Comparison of ENCODE assay signal across 9 cellular contexts in the genomic region with DNA sequence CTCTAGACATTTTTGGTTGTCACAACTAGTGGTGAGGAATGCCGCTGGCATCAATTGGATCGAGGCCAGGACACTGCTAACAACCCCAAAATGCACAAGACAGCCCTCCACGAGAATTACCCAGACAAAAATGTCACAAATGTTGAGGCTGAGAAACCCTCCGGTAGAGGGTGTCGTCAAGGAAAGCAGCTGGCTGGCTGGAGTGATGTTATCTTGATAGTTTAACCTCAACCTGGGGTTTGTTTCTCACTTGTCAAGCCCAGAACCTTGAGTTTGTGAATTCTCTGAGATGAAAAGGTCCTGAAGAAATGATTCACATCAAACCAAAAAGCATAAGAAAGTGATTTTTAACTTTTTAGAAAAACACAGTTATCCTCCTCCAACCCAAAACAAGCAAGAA. TPM values are rescaled to one million over a fixed set of nuclear protein-coding genes. Genes with fewer than 3 reads are reported as not detected.
DNase-seq lines count a peak whose midpoint lies in the region; ATAC-seq and TF ChIP-seq lines count a peak whose summit lies in the region.
"Had no signal": no experiment of that assay in that cellular context is flagged by ENCODE, and none has a peak within 500 bp of the region (broad histone marks: within the 10 kb centered on the region; RNA-seq: fewer than 3 reads in every experiment).

No MANE protein-coding gene starts in this region.

- no peak overlapping the region for H3K4me2 ChIP-seq in hepatocyte

- no peak overlapping the region for H2AFZ ChIP-seq in hepatocyte
- H2AFZ ChIP-seq: parathyroid adenoma had no signal

- peak; percentile 4 for DNase-seq in AG20443 (ENCODE audit: low spot score)
- no peak for DNase-seq in HFF-Myc (ENCODE audit: extremely low read depth, low read depth)
- DNase-seq in activated CD4-positive, alpha-beta memory T cell treated with anti-CD3 and anti-CD28 coated beads for 36 hours = peak; percentile 74
- DNase-seq in hepatocyte (ENCODE audit: low spot score) = no peak
- no peak for DNase-seq in caudate nucleus (lab: John Stamatoyannopoulos, UW)

- WGBS in hepatocyte (ENCODE audit: low lambda C conversion rate, missing lambda C conversion rate) = 34% methylated on average over 5 of the region's 5 CpGs

- H3K27ac Mint-ChIP-seq in activated CD4-positive, alpha-beta memory T cell treated with anti-CD3 and anti-CD28 coated beads for 36 hours = peak overlapping the region; percentile 80

- CTCF ChIA-PET in activated CD4-positive, alpha-beta memory T cell treated with anti-CD3 and anti-CD28 coated beads for 36 hours (lab: Charles Lee) = interaction anchor here (0.6 to 9.9 kb wide), 21 partner anchors 10 to 222 kb away, joined by 3 to 248 read pairs (median 8); a partner anchor contains a TSS

- no peaks in the 10 kb centered on the region for H3K9me3 Mint-ChIP-seq in activated CD4-positive, alpha-beta memory T cell treated with anti-CD3 and anti-CD28 coated beads for 36 hours

- peaks cover 86% of the 10 kb centered on the region for H3K4me1 Mint-ChIP-seq in activated CD4-positive, alpha-beta memory T cell treated with anti-CD3 and anti-CD28 coated beads for 36 hours (ENCODE audit: low read depth)

- no peaks in the 10 kb centered on the region for H3K36me3 Mint-ChIP-seq in activated CD4-positive, alpha-beta memory T cell treated with anti-CD3 and anti-CD28 coated beads for 36 hours

- H3K4me3 Mint-ChIP-seq in activated CD4-positive, alpha-beta memory T cell treated with anti-CD3 and anti-CD28 coated beads for 36 hours = peak overlapping the region; percentile 33

- H3K27me3 Mint-ChIP-seq in activated CD4-positive, alpha-beta memory T cell treated with anti-CD3 and anti-CD28 coated beads for 36 hours = no peaks in the 10 kb centered on the region

- no peak overlapping the region for H3K4me3 ChIP-seq in HFF-Myc (replicated peaks; ENCODE audit: low read depth, low read length)
- no peak overlapping the region for H3K4me3 ChIP-seq in hepatocyte

- no peaks in the 10 kb centered on the region for H3K79me2 ChIP-seq in hepatocyte
- H3K79me2 ChIP-seq: parathyroid adenoma had no signal

- ATAC-seq in HG02763 (IDR thresholded peaks at IDR 0.05; ENCODE audit: unreplicated experiment) (no peak), GM21786 (IDR thresholded peaks at IDR 0.05; ENCODE audit: unreplicated experiment) (no peak), HG03097 (IDR thresholded peaks at IDR 0.05; ENCODE audit: low FRiP score, unreplicated experiment) (no peak)

- H3K27ac ChIP-seq in hepatocyte = no peak overlapping the region
- H3K27ac ChIP-seq in caudate nucleus (ENCODE audit: low read depth, low read length) = no peak overlapping the region
- H3K27ac ChIP-seq: parathyroid adenoma had no signal

- no peaks in the 10 kb centered on the region for H3K4me1 ChIP-seq in hepatocyte (ENCODE audit: insufficient read depth)
- H3K4me1 ChIP-seq: parathyroid adenoma had no signal

- TF ChIP-seq CTCF in HFF-Myc (IDR thresholded peaks at IDR 0.05; ENCODE audit: low read depth, low read length, missing control alignments) (peak; percentile 8), hepatocyte (IDR thresholded peaks at IDR 0.05; ENCODE audit: poor library complexity) (peak; percentile 42)

- POLR2A ChIA-PET in activated CD4-positive, alpha-beta memory T cell treated with anti-CD3 and anti-CD28 coated beads for 36 hours (lab: Charles Lee) = interaction anchor here (0.8 to 4.5 kb wide), 8 partner anchors 10 to 52 kb away, joined by 3 to 34 read pairs (median 10); a partner anchor contains a TSS

- no peaks in the 10 kb centered on the region for H3K9me3 ChIP-seq in hepatocyte (ENCODE audit: low read depth)

- no peaks in the 10 kb centered on the region for H4K20me1 ChIP-seq in hepatocyte (ENCODE audit: insufficient read depth, poor library complexity, severe bottlenecking)

- intact Hi-C loops in activated CD4-positive, alpha-beta memory T cell treated with anti-CD3 and anti-CD28 coated beads for 36 hours (cut with micrococcal nuclease) = loop anchor here (1.0 kb wide), 2 partner anchors 36 to 103 kb away; a partner anchor contains a TSS

- H3K36me3 ChIP-seq in hepatocyte (replicated peaks; ENCODE audit: insufficient read depth, low read depth) = no peaks in the 10 kb centered on the region

- no peaks in the 10 kb centered on the region for H3K9me2 ChIP-seq in hepatocyte (replicated peaks; ENCODE audit: insufficient read depth)

- H3K27me3 ChIP-seq in hepatocyte = no peaks in the 10 kb centered on the region

RNA-seq across cellular contexts. Expression of a gene that starts 21.1 kb away (rescaled TPM):
- 1 to 10 TPM; 2.0 to 2.6 TPM for total RNA-seq in activated CD4-positive, alpha-beta memory T cell treated with anti-CD3 and anti-CD28 coated beads for 36 hours
- total RNA-seq in hepatocyte = 1.0 and 1.3 TPM in 2 replicates
- 1.1 and 1.9 TPM in 2 replicates for polyA plus RNA-seq in hepatocyte

RNA-seq across cellular contexts. Expression of a gene that starts 35.9 kb away (rescaled TPM):
- 100 to 1,000 TPM; 114 to 117 TPM for total RNA-seq in activated CD4-positive, alpha-beta memory T cell treated with anti-CD3 and anti-CD28 coated beads for 36 hours
- total RNA-seq in hepatocyte = 0.28 and 2.3 TPM in 2 replicates
- 0.90 and 1.5 TPM in 2 replicates for polyA plus RNA-seq in hepatocyte

Comparison
In these comparisons a context has a peak if more than half of its experiments do, and no peak if none do; other contexts are left out.
1. DNase-seq: peak in AG20443 (single experiment) and activated CD4-positive, alpha-beta memory T cell treated with anti-CD3 and anti-CD28 coated beads for 36 hours (single experiment); none in HFF-Myc (single experiment), hepatocyte (single experiment) and caudate nucleus (0 of 61).
2. RNA of a gene that starts 35.9 kb away (total RNA-seq): 114 to 117 TPM in activated CD4-positive, alpha-beta memory T cell treated with anti-CD3 and anti-CD28 coated beads for 36 hours; 0.28 to 2.3 TPM in hepatocyte; every median in the first group is over 10 times any median in the second.